8 cellular contexts compared by ENCODE assay signal in the genomic region with DNA sequence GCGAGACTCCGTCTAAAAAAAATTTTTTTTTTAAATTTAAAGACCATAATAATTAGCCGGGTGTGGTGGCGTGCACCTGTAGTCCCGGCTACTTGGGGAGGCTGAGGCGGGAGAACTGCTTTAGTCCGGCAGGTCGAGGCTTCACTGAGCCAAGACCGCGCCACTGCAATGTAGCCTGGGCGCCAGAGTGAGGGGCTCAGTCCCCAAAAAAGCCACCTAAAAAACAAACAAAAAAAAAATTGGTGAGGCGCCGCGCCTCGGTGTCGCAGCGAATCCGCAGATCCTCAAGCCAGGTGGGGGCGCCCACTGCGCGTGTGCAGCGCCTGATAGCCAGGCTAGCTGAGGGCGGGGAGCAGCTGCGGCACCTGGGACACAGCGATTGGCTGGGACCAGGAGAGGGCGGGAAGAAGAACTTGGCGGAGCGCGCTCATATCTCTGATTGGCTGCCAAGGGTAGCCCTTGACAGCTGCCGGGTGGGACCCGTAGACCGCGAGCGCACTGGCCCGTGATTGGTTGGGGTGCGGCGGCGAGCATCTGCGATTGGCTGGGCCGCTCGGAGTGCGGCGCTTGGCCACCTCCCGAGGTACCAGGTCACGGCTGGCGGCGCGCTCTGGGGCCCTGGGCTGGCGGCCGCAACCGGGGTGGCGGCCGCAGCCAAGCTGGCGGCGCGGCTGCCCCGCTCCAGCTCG. TPM values are rescaled to one million over a fixed set of nuclear protein-coding genes. Genes with fewer than 3 reads are reported as not detected.
A peak's percentile ranks its signal among the peaks of the same experiment; 100 is the strongest.
DNase-seq lines count a peak whose midpoint lies in the region; ATAC-seq and TF ChIP-seq lines count a peak whose summit lies in the region.

No MANE protein-coding gene starts in this region.

- TF ChIP-seq EP300 in gastroesophageal sphincter (IDR thresholded peaks at IDR 0.05) (no peak), transverse colon (IDR thresholded peaks at IDR 0.05; ENCODE audit: low read depth) (no peak)

- TF ChIP-seq POLR2A in gastroesophageal sphincter (IDR thresholded peaks at IDR 0.05): no peak
- TF ChIP-seq POLR2A in transverse colon (IDR thresholded peaks at IDR 0.05): peak; percentile 50

- H3K36me3 ChIP-seq in gastroesophageal sphincter (no peaks in the 10 kb centered on the region), parathyroid adenoma (ENCODE audit: control insufficient read depth, insufficient read depth, low read length) (no peaks in the 10 kb centered on the region), transverse colon (no peaks in the 10 kb centered on the region)

- intact Hi-C loops in transverse colon (cut with DNase I; ENCODE audit: low total_unique reads): no loop called here

- H2AFZ ChIP-seq in parathyroid adenoma: peak overlapping the region; percentile 81

- H3K9me3 ChIP-seq in gastroesophageal sphincter (no peaks in the 10 kb centered on the region), parathyroid adenoma (ENCODE audit: control insufficient read depth, low read length) (no peaks in the 10 kb centered on the region), transverse colon (no peaks in the 10 kb centered on the region)

- H3K4me3 ChIP-seq in gastroesophageal sphincter: peak overlapping the region in 1 of 2 donors; percentile 44
- H3K4me3 ChIP-seq in parathyroid adenoma (ENCODE audit: low read depth, low read length): peak overlapping the region; percentile 22
- peak overlapping the region in 2 of 4 donors; percentile 33 to 37 for H3K4me3 ChIP-seq in transverse colon

- H3K9ac ChIP-seq in parathyroid adenoma: no peak overlapping the region

- H3K79me2 ChIP-seq in parathyroid adenoma: peaks cover 2% of the 10 kb centered on the region

- no peak overlapping the region for H3K4me2 ChIP-seq in parathyroid adenoma (ENCODE audit: low read length)

- H3K27me3 ChIP-seq in gastroesophageal sphincter (peaks cover 66% of the 10 kb centered on the region), parathyroid adenoma (ENCODE audit: control insufficient read depth, insufficient read depth, low read length) (no peaks in the 10 kb centered on the region), transverse colon (peaks cover 32% of the 10 kb centered on the region)

- peak; percentile 98 for DNase-seq in NCI-H1092 (lab: John Stamatoyannopoulos, UW)
- peak; percentile 98 for DNase-seq in SK-MEL-5 (ENCODE audit: low read depth, low spot score)
- DNase-seq in activated gamma-delta T cell treated with anti-CD3 and anti-CD28 coated beads, Interleukin-2, amount 50 U/mL, for 16 hours (ENCODE audit: low read depth): peak; percentile 93
- peak; percentile 98 for DNase-seq in transverse colon

- peak overlapping the region in 1 of 4 donors; percentile 71 for H3K27ac ChIP-seq in gastroesophageal sphincter
- H3K27ac ChIP-seq in parathyroid adenoma: no peak overlapping the region
- H3K27ac ChIP-seq in transverse colon: peak overlapping the region in 2 of 4 donors; percentile 41 to 49

- TF ChIP-seq CTCF in GM12872 (IDR thresholded peaks at IDR 0.05; ENCODE audit: insufficient read depth, low read depth, low read length) (peak; percentile 56), gastroesophageal sphincter (IDR thresholded peaks at IDR 0.05) (peak in 3 of 4 experiments; percentile 38 to 82 (median 52)), parathyroid adenoma (IDR thresholded peaks at IDR 0.05) (peak; percentile 88), transverse colon (IDR thresholded peaks at IDR 0.05) (peak; percentile 38 to 65 (median 46))

- in situ Hi-C loops in SK-MEL-5 (cut with HindIII; ENCODE audit: low pct_unique_long_range_greater_than_20kb, low sequenced_read_pairs) (no loop called here), transverse colon (cut with MboI; ENCODE audit: low pct_ligation_motif_present in 1 of 4, low pct_unique_long_range_greater_than_20kb in 1 of 4, low sequenced_read_pairs in 3 of 4) (no loop called here)

- WGBS in gastroesophageal sphincter (ENCODE audit: low coverage in 1 of 2), 2 donors: 2 to 14% methylated on average over 9 to 17 of the region's 58 CpGs
- 0 to 6% methylated on average over 1 to 52 of the region's 58 CpGs for WGBS in transverse colon (ENCODE audit: low coverage in 1 of 2), 2 donors

- ATAC-seq in HG02642 (IDR thresholded peaks at IDR 0.05; ENCODE audit: poor library complexity, unreplicated experiment) (peak; percentile 96), gastroesophageal sphincter (peak; percentile 99)

- peaks cover 0 to 11% (median 4%) of the 10 kb centered on the region in 3 donors for H3K4me1 ChIP-seq in gastroesophageal sphincter
- H3K4me1 ChIP-seq in parathyroid adenoma: peaks cover 6% of the 10 kb centered on the region
- peaks cover 14 to 40% (median 32%) of the 10 kb centered on the region in 4 donors for H3K4me1 ChIP-seq in transverse colon

RNA-seq across cellular contexts. Expression of gene CLDN9, which starts 9.0 kb away (rescaled TPM):
- not detected in 2 replicates for total RNA-seq in SK-MEL-5 (2014; rRNA removed; shearing (Covaris generic))
- not detected in 2 replicates for polyA plus RNA-seq in SK-MEL-5 (2015; cell fraction: cytosol; rRNA removed)
- not detected in 2 replicates for polyA plus RNA-seq in SK-MEL-5 (2015; cell fraction: nucleus; rRNA removed)
- under 1 TPM in 2 of 4 donors, not detected in 2; 0.32 to 0.39 TPM for total RNA-seq in gastroesophageal sphincter
- 1 to 10 TPM in 1 of 4 donors, under 1 TPM in 1, not detected in 2; 0.55 to 1.1 TPM for total RNA-seq in transverse colon

RNA-seq across cellular contexts. Expression of gene CLDN6, which starts 14.3 kb away (rescaled TPM):
- not detected in 2 replicates for total RNA-seq in SK-MEL-5 (2014; rRNA removed; shearing (Covaris generic))
- 0.06 TPM in 1 of 2 replicates, not detected in the other for polyA plus RNA-seq in SK-MEL-5 (2015; cell fraction: cytosol; rRNA removed)
- not detected in 2 replicates for polyA plus RNA-seq in SK-MEL-5 (2015; cell fraction: nucleus; rRNA removed)
- total RNA-seq in gastroesophageal sphincter: not detected
- not detected for total RNA-seq in transverse colon

RNA-seq across cellular contexts. Expression of gene TNFRSF12A, which starts 16.4 kb away (rescaled TPM):
- 34.3 and 41.2 TPM in 2 replicates for total RNA-seq in SK-MEL-5 (2014; rRNA removed; shearing (Covaris generic))
- polyA plus RNA-seq in SK-MEL-5 (2015; cell fraction: cytosol; rRNA removed): 52.9 and 59.6 TPM in 2 replicates
- polyA plus RNA-seq in SK-MEL-5 (2015; cell fraction: nucleus; rRNA removed): 15.2 and 17.5 TPM in 2 replicates
- 100 to 1,000 TPM in 2 of 4 donors, 10 to 100 TPM in 2; 26.0 to 135 (median 72.2) TPM for total RNA-seq in gastroesophageal sphincter
- total RNA-seq in transverse colon: 10 to 100 TPM; 13.3 to 50.5 (median 19.9) TPM

RNA-seq across cellular contexts. Expression of gene HCFC1R1, which starts 20.0 kb away (rescaled TPM):
- 11.0 and 12.3 TPM in 2 replicates for total RNA-seq in SK-MEL-5 (2014; rRNA removed; shearing (Covaris generic))
- polyA plus RNA-seq in SK-MEL-5 (2015; cell fraction: cytosol; rRNA removed): 21.1 and 42.5 TPM in 2 replicates
- polyA plus RNA-seq in SK-MEL-5 (2015; cell fraction: nucleus; rRNA removed): 24.7 and 37.7 TPM in 2 replicates
- total RNA-seq in gastroesophageal sphincter (10 to 100 TPM; 20.1 to 94.9 (median 40.5) TPM), transverse colon (10 to 100 TPM in 2 of 4 donors, 1 to 10 TPM in 2; 4.4 to 35.4 (median 17.5) TPM)

RNA-seq across cellular contexts. Expression of gene THOC6, which starts 20.1 kb away (rescaled TPM):
- total RNA-seq in SK-MEL-5 (2014; rRNA removed; shearing (Covaris generic)): 15.4 and 24.3 TPM in 2 replicates
- 24.5 and 25.9 TPM in 2 replicates for polyA plus RNA-seq in SK-MEL-5 (2015; cell fraction: cytosol; rRNA removed)
- polyA plus RNA-seq in SK-MEL-5 (2015; cell fraction: nucleus; rRNA removed): 36.0 and 51.1 TPM in 2 replicates
- total RNA-seq in gastroesophageal sphincter: 10 to 100 TPM; 17.6 to 28.2 (median 25.0) TPM
- total RNA-seq in transverse colon: 10 to 100 TPM; 10.1 to 42.8 (median 17.6) TPM
